Comparison of ENCODE assay signal across 11 cellular contexts in genomic region chr5:93062548-93062947, GRCh38.
DNase-seq lines count a peak whose midpoint lies in the region; ATAC-seq and TF ChIP-seq lines count a peak whose summit lies in the region.
"Had no signal": no experiment of that assay in that cellular context is flagged by ENCODE, and none has a peak within 500 bp of the region (broad histone marks: within the 10 kb centered on the region; RNA-seq: fewer than 3 reads in every experiment).

No MANE protein-coding gene starts in this region.

- no peak overlapping the region for H3K27ac Mint-ChIP-seq in glutamatergic neuron (ENCODE audit: unreplicated experiment)
- H3K27ac Mint-ChIP-seq: natural killer cell had no signal

- H3K4me1 Mint-ChIP-seq in glutamatergic neuron (ENCODE audit: low read depth, unreplicated experiment), result no peaks in the 10 kb centered on the region
- H3K4me1 Mint-ChIP-seq: natural killer cell had no signal

- peak; percentile 5 for DNase-seq in AG08395 (ENCODE audit: low spot score)
- peak; percentile 37 for DNase-seq in RPMI7951 (ENCODE audit: low read depth)
- DNase-seq in glutamatergic neuron, result no peak
- no peak for DNase-seq in effector CD4-positive, alpha-beta T cell
- no peak for DNase-seq in activated CD4-positive, alpha-beta T cell treated with anti-CD3 and anti-CD28 coated beads for 4 hours
- DNase-seq: gastrocnemius medialis, natural killer cell, NCI-H187 had no signal

- peak; percentile 69 for ATAC-seq in GM18867 (IDR thresholded peaks at IDR 0.05; ENCODE audit: unreplicated experiment)
- no peak for ATAC-seq in HG02571 (IDR thresholded peaks at IDR 0.05; ENCODE audit: unreplicated experiment)
- no peak for ATAC-seq in GM21723 (IDR thresholded peaks at IDR 0.05; ENCODE audit: unreplicated experiment)
- ATAC-seq: gastrocnemius medialis, natural killer cell had no signal

- no peaks in the 10 kb centered on the region for H3K27me3 Mint-ChIP-seq in glutamatergic neuron (ENCODE audit: unreplicated experiment)

- H3K36me3 Mint-ChIP-seq in glutamatergic neuron (ENCODE audit: unreplicated experiment), result no peaks in the 10 kb centered on the region
- H3K36me3 Mint-ChIP-seq: natural killer cell had no signal

- no peak overlapping the region for H3K4me3 Mint-ChIP-seq in glutamatergic neuron (ENCODE audit: unreplicated experiment)
- H3K4me3 Mint-ChIP-seq: natural killer cell had no signal

- no peaks in the 10 kb centered on the region for H3K9me3 Mint-ChIP-seq in glutamatergic neuron (ENCODE audit: unreplicated experiment)

- TF ChIP-seq CTCF in glutamatergic neuron (IDR thresholded peaks at IDR 0.05; ENCODE audit: partially characterized antibody, unreplicated experiment), result peak; percentile 25

Comparison
In these comparisons a context has a peak if more than half of its experiments do, and no peak if none do; other contexts are left out.
1. DNase-seq: peak in AG08395 (single experiment) and RPMI7951 (single experiment); none in glutamatergic neuron (single experiment), effector CD4-positive, alpha-beta T cell (single experiment) and activated CD4-positive, alpha-beta T cell treated with anti-CD3 and anti-CD28 coated beads for 4 hours (0 of 2).